In the genomic region with DNA sequence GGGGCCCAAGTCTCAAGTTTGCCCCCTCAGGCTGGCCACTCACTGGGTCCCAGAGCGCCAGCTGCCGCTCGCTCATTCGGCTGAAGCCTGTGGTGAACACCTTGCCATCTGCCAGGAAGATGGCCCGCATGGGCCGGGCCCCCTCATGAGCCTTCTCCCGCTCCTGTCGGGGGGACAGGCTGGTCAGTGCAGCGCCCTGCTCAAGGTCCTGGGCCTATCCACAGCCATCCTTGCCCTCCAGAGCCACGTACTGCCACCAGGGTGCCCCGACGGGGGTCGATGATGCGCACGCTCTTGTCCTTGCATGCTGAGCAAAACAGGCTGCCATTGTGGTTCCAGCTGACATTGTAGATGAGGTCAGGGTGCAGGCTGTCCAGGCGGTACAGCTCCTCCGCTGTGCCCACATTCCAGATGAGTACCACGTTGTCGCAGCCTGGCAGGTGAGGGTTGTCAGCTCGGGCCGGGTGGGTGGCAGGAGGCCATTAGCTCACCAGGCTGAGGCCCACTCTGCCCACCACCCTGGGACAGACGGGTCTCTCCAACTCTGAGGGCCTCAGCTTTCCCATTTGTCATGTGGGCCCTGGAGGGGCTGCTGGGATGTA, we compare ENCODE assay signal across 13 cellular contexts. TPM values are rescaled to one million over a fixed set of nuclear protein-coding genes. Genes with fewer than 3 reads are reported as not detected.
DNase-seq lines count a peak whose midpoint lies in the region; ATAC-seq and TF ChIP-seq lines count a peak whose summit lies in the region.
"Had no signal": no experiment of that assay in that cellular context is flagged by ENCODE, and none has a peak within 500 bp of the region (broad histone marks: within the 10 kb centered on the region; RNA-seq: fewer than 3 reads in every experiment).

No MANE protein-coding gene starts in this region.

- CTCF ChIA-PET in RWPE1 (lab: Yijun Ruan, JAX): interaction anchor here (0.6 kb wide), 1 partner anchor 28 kb away, joined by 3 read pairs; no protein-coding TSS in a partner anchor
- CTCF ChIA-PET in Calu3 (lab: Charles Lee): no interaction called here

- H3K4me1 ChIP-seq in lower lobe of right lung: peaks cover 49% of the 10 kb centered on the region

- peaks cover 69 to 70% of the 10 kb centered on the region in 2 donors for H3K4me1 Mint-ChIP-seq in effector memory CD8-positive, alpha-beta T cell (ENCODE audit: low read depth in 2 of 2)
- peaks cover 24% of the 10 kb centered on the region for H3K4me1 Mint-ChIP-seq in Calu3 (ENCODE audit: low read depth, unreplicated experiment)

- H3K4me3 Mint-ChIP-seq in effector memory CD8-positive, alpha-beta T cell: peak overlapping the region in 1 of 2 donors; percentile 99
- H3K4me3 Mint-ChIP-seq in Calu3 (ENCODE audit: low read depth, unreplicated experiment): no peak overlapping the region

- TF ChIP-seq CTCF in RWPE1 (conservative IDR thresholded peaks at IDR 0.05; ENCODE audit: low read depth) (no peak), Calu3 (IDR thresholded peaks at IDR 0.05; ENCODE audit: unreplicated experiment) (no peak), lower lobe of right lung (IDR thresholded peaks at IDR 0.05) (no peak)

- H3K36me3 ChIP-seq in lower lobe of right lung: peaks cover 52% of the 10 kb centered on the region

- H3K36me3 Mint-ChIP-seq in effector memory CD8-positive, alpha-beta T cell (ENCODE audit: insufficient read depth): peaks cover 62% of the 10 kb centered on the region
- peaks cover 70% of the 10 kb centered on the region for H3K36me3 Mint-ChIP-seq in Calu3 (ENCODE audit: insufficient read depth, unreplicated experiment)

- H3K9me3 ChIP-seq in lower lobe of right lung: no peaks in the 10 kb centered on the region

- H3K27me3 Mint-ChIP-seq in effector memory CD8-positive, alpha-beta T cell: no peaks in the 10 kb centered on the region
- H3K27me3 Mint-ChIP-seq in Calu3 (ENCODE audit: unreplicated experiment): no peaks in the 10 kb centered on the region

- DNase-seq in stimulated activated CD4-positive, alpha-beta T cell treated with anti-CD3 and anti-CD28 coated beads, Interleukin-15, amount 100 ng/mL, for 24 hours: peak; percentile 48
- DNase-seq in stimulated activated CD4-positive, alpha-beta T cell treated with anti-CD3 and anti-CD28 coated beads, Interleukin-1b, Interleukin-23, amount 100 ng/mL, for 48 hours: no peak
- no peak for DNase-seq in RWPE1 (ENCODE audit: low spot score)
- no peak for DNase-seq in effector memory CD8-positive, alpha-beta T cell
- DNase-seq in Calu3: no peak
- DNase-seq in AG20443 (ENCODE audit: low spot score): no peak
- no peak for DNase-seq in lower lobe of right lung
- DNase-seq: C1 segment of cervical spinal cord, caudate nucleus, NCI-H1092 had no signal

- H3K27me3 ChIP-seq in lower lobe of right lung (ENCODE audit: low read depth): no peaks in the 10 kb centered on the region

- H3K27ac ChIP-seq in RWPE1 (peak overlapping the region; percentile 87), lower lobe of right lung (no peak overlapping the region)

- no peaks in the 10 kb centered on the region for H3K9me3 Mint-ChIP-seq in effector memory CD8-positive, alpha-beta T cell
- no peaks in the 10 kb centered on the region for H3K9me3 Mint-ChIP-seq in Calu3 (ENCODE audit: low read depth, unreplicated experiment)

- ATAC-seq in effector memory CD8-positive, alpha-beta T cell (replicated peaks): no peak
- ATAC-seq in GM19467 (IDR thresholded peaks at IDR 0.05; ENCODE audit: unreplicated experiment) (no peak), lower lobe of right lung (no peak)

- intact Hi-C loops in Calu3 (cut with micrococcal nuclease; ENCODE audit: unreplicated experiment) (no loop called here), lower lobe of right lung (cut with DNase I) (no loop called here)

- H3K27ac Mint-ChIP-seq in effector memory CD8-positive, alpha-beta T cell: peak overlapping the region; percentile 94 to 97
- no peak overlapping the region for H3K27ac Mint-ChIP-seq in Calu3 (ENCODE audit: unreplicated experiment)

- POLR2A ChIA-PET in RWPE1 (lab: Yijun Ruan, JAX; ENCODE audit: low non-redundant PET): interaction anchor here (0.6 kb wide), 1 partner anchor 39 kb away, joined by 5 read pairs; the partner anchor contains the start of gene PPP1CA

- BruUV-seq in Calu3 (replicated peaks; lab: Mats Ljungman, UMichigan): no TSS peak

- no peak overlapping the region for H3K4me3 ChIP-seq in lower lobe of right lung

RNA-seq across cellular contexts. Expression of gene CORO1B, which starts 2.1 kb away (rescaled TPM):
- total RNA-seq in Calu3 (2022) (103 and 116 TPM in 2 replicates), lower lobe of right lung (150 TPM)

RNA-seq across cellular contexts. Expression of gene PTPRCAP, which starts 3.7 kb away (rescaled TPM):
- total RNA-seq in Calu3 (2022): 0.51 and 1.3 TPM in 2 replicates
- 15.7 TPM for total RNA-seq in lower lobe of right lung
- total RNA-seq: NCI-H460 had no signal

RNA-seq across cellular contexts. Expression of gene GPR152, which starts 11.3 kb away (rescaled TPM):
- total RNA-seq in Calu3 (2022) (not detected in 2 replicates), lower lobe of right lung (not detected)
- total RNA-seq: NCI-H460, pulmonary artery endothelial cell had no signal

RNA-seq across cellular contexts. Expression of gene RPS6KB2, which starts 12.9 kb away (rescaled TPM):
- total RNA-seq in Calu3 (2022) (44.3 and 47.5 TPM in 2 replicates), lower lobe of right lung (42.1 TPM)

RNA-seq across cellular contexts. Expression of gene CABP4, which starts 14.0 kb away (rescaled TPM):
- total RNA-seq in Calu3 (2022) (24.8 and 25.4 TPM in 2 replicates), lower lobe of right lung (4.0 TPM)
